8 cellular contexts compared by ENCODE assay signal in genomic region chr11:86938900-86939880, GRCh38. TPM values are rescaled to one million over a fixed set of nuclear protein-coding genes. Genes with fewer than 3 reads are reported as not detected.
A peak's percentile ranks its signal among the peaks of the same experiment; 100 is the strongest.
DNase-seq lines count a peak whose midpoint lies in the region; ATAC-seq and TF ChIP-seq lines count a peak whose summit lies in the region.

No MANE protein-coding gene starts in this region.

- no peaks in the 10 kb centered on the region for H3K9me3 ChIP-seq in cardiac muscle cell (ENCODE audit: low read depth)
- H3K9me3 ChIP-seq in mammary epithelial cell (replicated peaks; ENCODE audit: insufficient read depth, low read length), result no peaks in the 10 kb centered on the region

- 2% methylated on average over 4 of the region's 4 CpGs for WGBS in mammary epithelial cell (ENCODE audit: low coverage, missing lambda C conversion rate)

- in situ Hi-C loops in mammary epithelial cell (cut with MboI; ENCODE audit: low sequenced_read_pairs in 2 of 2), result no loop called here

- H3K27ac ChIP-seq in cardiac muscle cell, result peak overlapping the region; percentile 80
- no peak overlapping the region for H3K27ac ChIP-seq in mammary epithelial cell (ENCODE audit: insufficient read depth, low read depth, low read length)

- CTCF ChIA-PET in mammary epithelial cell (lab: Charles Lee; ENCODE audit: low non-redundant PET), result interaction anchor here (0.5 to 0.7 kb wide), 4 partner anchors 78 to 491 kb away, joined by 3 to 5 read pairs (median 3); no protein-coding TSS in a partner anchor

- H3K9ac ChIP-seq in mammary epithelial cell (ENCODE audit: insufficient read depth, low read length), result no peak overlapping the region

- no peak overlapping the region for H3K4me3 ChIP-seq in cardiac muscle cell
- no peak overlapping the region for H3K4me3 ChIP-seq in mammary epithelial cell (replicated peaks in 1 of 3; ENCODE audit: insufficient read depth in 1 of 3, low read depth in 2 of 3, low read length in 3 of 3)

- peak; percentile 63 for TF ChIP-seq CTCF in cardiac muscle cell (IDR thresholded peaks at IDR 0.05; ENCODE audit: low read depth, low read length)
- TF ChIP-seq CTCF in mammary epithelial cell (conservative IDR thresholded peaks at IDR 0.05 in 1 of 2, IDR thresholded peaks at IDR 0.05 in 1 of 2; ENCODE audit: extremely low read depth in 1 of 2, insufficient read depth in 1 of 2, low read depth in 1 of 2, low read length in 2 of 2), result peak; percentile 59 to 60

- dilution Hi-C loops in mammary epithelial cell (cut with HindIII; ENCODE audit: low sequenced_read_pairs), result loop anchor here (25.0 kb wide), 1 partner anchor 348 kb away; no protein-coding TSS in a partner anchor

- ATAC-seq in Right ventricle myocardium inferior, result no peak
- ATAC-seq in HG03196 (IDR thresholded peaks at IDR 0.05; ENCODE audit: unreplicated experiment), result peak; percentile 61
- ATAC-seq in GM19397 (IDR thresholded peaks at IDR 0.05; ENCODE audit: unreplicated experiment), result no peak

- DNase-seq in cardiac muscle cell (ENCODE audit: low read depth in 1 of 2, low spot score in 1 of 2) (peak; percentile 71 to 75), Right ventricle myocardium inferior (ENCODE audit: missing footprints) (no peak), NCI-H774 (lab: John Stamatoyannopoulos, UW) (peak; percentile 52), mammary epithelial cell (peak; percentile 31), medulla oblongata (ENCODE audit: extremely low spot score) (peak; percentile 85), occipital lobe (lab: John Stamatoyannopoulos, UW) (no peak)

- no peaks in the 10 kb centered on the region for H3K79me2 ChIP-seq in mammary epithelial cell (ENCODE audit: insufficient read depth, low read length)

- no TSS peak for BruUV-seq in mammary epithelial cell (replicated peaks; lab: Mats Ljungman, UMichigan)

- H4K20me1 ChIP-seq in mammary epithelial cell (ENCODE audit: insufficient read depth, low read length), result no peaks in the 10 kb centered on the region

- intact Hi-C loops in Right ventricle myocardium inferior (cut with DNase I), result loop anchor here (1.0 kb wide), 1 partner anchor 351 kb away; no protein-coding TSS in a partner anchor
- intact Hi-C loops in mammary epithelial cell (cut with micrococcal nuclease), result loop anchor here (1.0 to 5.0 kb wide), 4 partner anchors 39 to 482 kb away; no protein-coding TSS in a partner anchor

- H3K4me2 ChIP-seq in mammary epithelial cell (ENCODE audit: insufficient read depth, low read depth, low read length), result no peak overlapping the region

- H2AFZ ChIP-seq in mammary epithelial cell (ENCODE audit: low read depth, low read length), result no peak overlapping the region

- H3K27me3 ChIP-seq in cardiac muscle cell (no peaks in the 10 kb centered on the region), mammary epithelial cell (ENCODE audit: insufficient read depth, low read length) (no peaks in the 10 kb centered on the region)

- H3K36me3 ChIP-seq in cardiac muscle cell (no peaks in the 10 kb centered on the region), mammary epithelial cell (ENCODE audit: insufficient read depth, low read length) (no peaks in the 10 kb centered on the region)

- H3K4me1 ChIP-seq in cardiac muscle cell (ENCODE audit: low read depth), result peaks cover 62% of the 10 kb centered on the region
- H3K4me1 ChIP-seq in mammary epithelial cell (ENCODE audit: insufficient read depth, low read length), result no peaks in the 10 kb centered on the region

RNA-seq across cellular contexts. Expression of gene FZD4, which starts 16.0 kb away (rescaled TPM):
- total RNA-seq in cardiac muscle cell (37.2 and 46.4 TPM in 2 replicates), Right ventricle myocardium inferior (31.3 TPM), mammary epithelial cell (1 to 10 TPM in 1 of 2 donors, under 1 TPM in 1; 0.96 to 1.3 TPM), occipital lobe (16.1 TPM)
- polyA plus RNA-seq in cardiac muscle cell (18.8 and 19.3 TPM in 2 replicates), mammary epithelial cell (0.51 TPM)
- polyA minus RNA-seq in mammary epithelial cell, result 2.2 TPM

Comparison
In these comparisons a context has a peak if more than half of its experiments do, and no peak if none do; other contexts are left out.
1. DNase-seq: peak in cardiac muscle cell (2 of 2), NCI-H774 (single experiment), mammary epithelial cell (single experiment) and medulla oblongata (single experiment); none in Right ventricle myocardium inferior (single experiment) and occipital lobe (single experiment).